In genomic region chr2:51025942-51026574, GRCh38 we compare ENCODE assay signal across 25 cellular contexts. TPM values are rescaled to one million over a fixed set of nuclear protein-coding genes. Genes with fewer than 3 reads are reported as not detected.
DNase-seq lines count a peak whose midpoint lies in the region; ATAC-seq and TF ChIP-seq lines count a peak whose summit lies in the region.
"Had no signal": no experiment of that assay in that cellular context is flagged by ENCODE, and none has a peak within 500 bp of the region (broad histone marks: within the 10 kb centered on the region; RNA-seq: fewer than 3 reads in every experiment).

No MANE protein-coding gene starts in this region.

- no peak overlapping the region for H3K4me3 Mint-ChIP-seq in progenitor cell of endocrine pancreas (ENCODE audit: low read depth)
- H3K4me3 Mint-ChIP-seq: activated CD8-positive, alpha-beta T cell treated with anti-CD3 and anti-CD28 coated beads, Interleukin-2, amount 10 ng/mL, durations not matched to agents 7 days and 5 days; CD4-positive, CD25-positive, alpha-beta regulatory T cell; stimulated activated naive CD8-positive, alpha-beta T cell treated with anti-CD3 and anti-CD28 coated beads, Interleukin-15, Interleukin-2, amounts not matched to agents 100 ng/mL and 50 ng/mL, for 24 hours had no signal

- H3K4me1 ChIP-seq in esophagus muscularis mucosa, result no peaks in the 10 kb centered on the region
- H3K4me1 ChIP-seq: transverse colon had no signal

- H3K9me3 ChIP-seq in esophagus muscularis mucosa, result no peaks in the 10 kb centered on the region
- H3K9me3 ChIP-seq: transverse colon had no signal

- peak overlapping the region; percentile 9 to 35 (median 15) for H3K4me3 ChIP-seq in esophagus muscularis mucosa
- H3K4me3 ChIP-seq: coronary artery, GM23248, transverse colon had no signal

- TF ChIP-seq CTCF in esophagus muscularis mucosa (IDR thresholded peaks at IDR 0.05) (no peak), progenitor cell of endocrine pancreas (IDR thresholded peaks at IDR 0.05; ENCODE audit: unreplicated experiment) (no peak)

- peak overlapping the region in 1 of 4 donors; percentile 5 for H3K27ac ChIP-seq in esophagus muscularis mucosa (replicated peaks in 1 of 4)
- H3K27ac ChIP-seq: brain microvascular endothelial cell, coronary artery, GM23248, HL-60, transverse colon had no signal

- H3K27me3 ChIP-seq in esophagus muscularis mucosa, result peaks cover 0 to 8% (median 2%) of the 10 kb centered on the region in 4 donors
- H3K27me3 ChIP-seq: brain microvascular endothelial cell, transverse colon had no signal

- intact Hi-C loops in esophagus muscularis mucosa (cut with DNase I), result no loop called here

- peaks cover 5% of the 10 kb centered on the region for H3K27me3 Mint-ChIP-seq in progenitor cell of endocrine pancreas
- H3K27me3 Mint-ChIP-seq: CD4-positive, CD25-positive, alpha-beta regulatory T cell; stimulated activated naive CD8-positive, alpha-beta T cell treated with anti-CD3 and anti-CD28 coated beads, Interleukin-15, Interleukin-2, amounts not matched to agents 100 ng/mL and 50 ng/mL, for 24 hours had no signal

- no peak for TF ChIP-seq EP300 in esophagus muscularis mucosa (IDR thresholded peaks at IDR 0.05)

- H3K9me3 Mint-ChIP-seq in progenitor cell of endocrine pancreas (ENCODE audit: low read depth), result peaks cover 7% of the 10 kb centered on the region

- WGBS in esophagus muscularis mucosa, result 73% methylated on average over 5 of the region's 5 CpGs

- DNase-seq in SKM-1 treated with dmso at 0.1 percent for 144 hours (lab: John Stamatoyannopoulos, UW; ENCODE audit: unreplicated experiment), result peak; percentile 3
- DNase-seq in SKM-1 (lab: John Stamatoyannopoulos, UW; ENCODE audit: unreplicated experiment), result no peak
- peak; percentile 53 for DNase-seq in NCI-H82 (lab: John Stamatoyannopoulos, UW)
- DNase-seq in esophagus muscularis mucosa (ENCODE audit: extremely low spot score), result no peak
- no peak for DNase-seq in progenitor cell of endocrine pancreas (ENCODE audit: low spot score, unreplicated experiment)
- no peak for DNase-seq in SIG-M5 treated with dmso at 0.1 percent for 504 hours (lab: John Stamatoyannopoulos, UW; ENCODE audit: unreplicated experiment)
- DNase-seq in cerebellar nuclear complex (lab: John Stamatoyannopoulos, UW), result no peak
- DNase-seq: activated CD4-positive, CD25-positive, alpha-beta regulatory T cell treated with anti-CD3 and anti-CD28 coated beads, Interleukin-2, amount 50 U/mL, for 72 hours; activated CD8-positive, alpha-beta T cell treated with anti-CD3 and anti-CD28 coated beads, Interleukin-2, amount 10 ng/mL, durations not matched to agents 7 days and 5 days; activated T-cell treated with anti-CD3 and anti-CD28 coated beads, Interleukin-2, amount 50 U/mL, for 1 hour; brain microvascular endothelial cell; CD4-positive, CD25-positive, alpha-beta regulatory T cell; GF-D8; GM23248; kidney glomerular epithelial cell; mammary epithelial cell; NCI-H1417 treated with DMSO at 0.1 percent for 48 hours; NCI-H345; right cardiac atrium; transverse colon had no signal

- no peaks in the 10 kb centered on the region for H3K36me3 ChIP-seq in esophagus muscularis mucosa
- H3K36me3 ChIP-seq: brain microvascular endothelial cell, transverse colon had no signal

- no peak for TF ChIP-seq POLR2A in esophagus muscularis mucosa (IDR thresholded peaks at IDR 0.05; ENCODE audit: low read depth)

- peaks cover 4% of the 10 kb centered on the region for H3K36me3 Mint-ChIP-seq in progenitor cell of endocrine pancreas (ENCODE audit: insufficient read depth)
- H3K36me3 Mint-ChIP-seq: CD4-positive, CD25-positive, alpha-beta regulatory T cell had no signal

- no peak for ATAC-seq in HG02884 (IDR thresholded peaks at IDR 0.05; ENCODE audit: unreplicated experiment)
- ATAC-seq: activated CD8-positive, alpha-beta T cell treated with anti-CD3 and anti-CD28 coated beads, Interleukin-2, amount 10 ng/mL, durations not matched to agents 7 days and 5 days; right cardiac atrium; SK-N-SH treated with all-trans-retinoic acid at 6 μM for 48 hours had no signal

- H3K27ac Mint-ChIP-seq in progenitor cell of endocrine pancreas, result peak overlapping the region; percentile 27
- H3K27ac Mint-ChIP-seq: activated CD8-positive, alpha-beta T cell treated with anti-CD3 and anti-CD28 coated beads, Interleukin-2, amount 10 ng/mL, durations not matched to agents 7 days and 5 days; CD4-positive, CD25-positive, alpha-beta regulatory T cell; stimulated activated naive CD8-positive, alpha-beta T cell treated with anti-CD3 and anti-CD28 coated beads, Interleukin-15, Interleukin-2, amounts not matched to agents 100 ng/mL and 50 ng/mL, for 24 hours had no signal

- peaks cover 11% of the 10 kb centered on the region for H3K4me1 Mint-ChIP-seq in progenitor cell of endocrine pancreas (ENCODE audit: low read depth)
- H3K4me1 Mint-ChIP-seq: CD4-positive, CD25-positive, alpha-beta regulatory T cell had no signal

RNA-seq across cellular contexts. Expression of gene NRXN1, which starts 5.9 kb away (rescaled TPM):
- total RNA-seq in esophagus muscularis mucosa (10 to 100 TPM; 31.6 to 45.7 (median 35.7) TPM), progenitor cell of endocrine pancreas (10.9 and 16.0 TPM in 2 replicates)
- total RNA-seq: activated CD8-positive, alpha-beta T cell treated with anti-CD3 and anti-CD28 coated beads, Interleukin-2, amount 10 ng/mL, durations not matched to agents 7 days and 5 days; CD4-positive, CD25-positive, alpha-beta regulatory T cell; GM23248 had no signal

Comparison
In these comparisons a context has a peak if more than half of its experiments do, and no peak if none do; other contexts are left out.
1. DNase-seq: peak in SKM-1 treated with dmso at 0.1 percent for 144 hours (single experiment) and NCI-H82 (single experiment); none in SKM-1 (single experiment), esophagus muscularis mucosa (single experiment), progenitor cell of endocrine pancreas (single experiment), SIG-M5 treated with dmso at 0.1 percent for 504 hours (single experiment) and cerebellar nuclear complex (0 of 2).